Comparison of ENCODE assay signal across 31 cellular contexts in the genomic region with DNA sequence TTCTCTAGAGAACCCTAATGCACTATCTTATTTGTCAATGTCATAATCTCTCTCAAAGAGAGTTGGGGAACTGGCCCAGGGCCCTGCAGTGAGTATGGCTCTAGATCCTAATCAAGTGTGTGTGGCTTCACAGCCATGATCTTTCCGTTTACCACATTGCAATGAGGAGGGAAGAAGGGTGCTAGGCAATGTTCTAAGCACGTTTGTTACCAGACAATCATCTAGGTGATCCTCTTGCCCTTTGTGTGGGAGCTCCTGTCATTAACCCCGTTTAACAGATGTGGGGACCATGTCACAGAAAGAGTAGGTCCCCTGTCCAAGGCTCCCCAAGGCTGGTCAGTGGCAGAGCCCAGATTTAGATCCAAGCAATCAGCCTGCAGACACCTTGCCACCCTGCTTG.
"Had no signal": no experiment of that assay in that cellular context is flagged by ENCODE, and none has a peak within 500 bp of the region (broad histone marks: within the 10 kb centered on the region; RNA-seq: fewer than 3 reads in every experiment).

No MANE protein-coding gene starts in this region.

- H3K27me3 ChIP-seq: adrenal gland, body of pancreas, breast epithelium had no signal

- H3K27ac ChIP-seq: adrenal gland, body of pancreas, breast epithelium, PC-9, VCaP had no signal

- H3K9me3 ChIP-seq: adrenal gland, body of pancreas, breast epithelium had no signal

- ATAC-seq: activated CD8-positive, alpha-beta T cell treated with anti-CD3 and anti-CD28 coated beads for 36 hours; activated naive CD4-positive, alpha-beta T cell treated with anti-CD3 and anti-CD28 coated beads, Interleukin-2, amount 50 U/mL, for 72 hours; activated T-cell treated with anti-CD3 and anti-CD28 coated beads, Interleukin-2, amount 50 U/mL, for 4 hours; body of pancreas had no signal

- DNase-seq: activated CD4-positive, alpha-beta T cell treated with anti-CD3 and anti-CD28 coated beads for 1 hour; activated CD4-positive, alpha-beta T cell treated with anti-CD3 and anti-CD28 coated beads, Interleukin-2, amount 10 ng/mL, durations not matched to agents 24 days and 14 days; activated CD4-positive, alpha-beta T cell treated with anti-CD3 and anti-CD28 coated beads, Interleukin-2, amount 50 U/mL, for 4 hours; activated CD4-positive, CD25-positive, alpha-beta regulatory T cell; activated CD8-positive, alpha-beta memory T cell treated with anti-CD3 and anti-CD28 coated beads, Interleukin-2, amount 50 U/mL, for 4 hours; activated CD8-positive, alpha-beta T cell treated with anti-CD3 and anti-CD28 coated beads for 36 hours; activated gamma-delta T cell treated with Interleukin-2 at 50 U/mL for 16 hours; activated naive CD4-positive, alpha-beta T cell treated with anti-CD3 and anti-CD28 coated beads for 36 hours; activated T-cell treated with anti-CD3 and anti-CD28 coated beads for 4 hours; activated T-cell treated with anti-CD3 and anti-CD28 coated beads, Interleukin-2, amount 50 U/mL, for 4 hours; adrenal gland; body of pancreas; Kasumi-1; KG1; MM.1S; MV-4-11; NCI-H1092; NCI-H1436 treated with DMSO at 0.1 percent for 48 hours; NCI-H1694 treated with DMSO at 0.1 percent for 48 hours; NCI-H2029; NCI-H345; NCI-H524 treated with DMSO at 0.1 percent for 48 hours; NK-92 treated with Interleukin-12 subunit alpha and Interleukin-12 subunit beta, amount 100 ng/mL, for 24 hours; PC-9; SW 1271; T-helper 1 cell; T-helper 2 cell; T-helper 9 cell had no signal

- H3K4me1 ChIP-seq: adrenal gland, body of pancreas, breast epithelium had no signal

- H3K36me3 ChIP-seq: adrenal gland, breast epithelium had no signal

- H3K4me3 ChIP-seq: adrenal gland, body of pancreas, breast epithelium, PC-9 had no signal

- H2AFZ ChIP-seq: PC-9 had no signal

- H3K4me2 ChIP-seq: PC-9 had no signal
